In genomic region chr1:91559838-91560514, GRCh38 we compare ENCODE assay signal across 19 cellular contexts. TPM values are rescaled to one million over a fixed set of nuclear protein-coding genes. Genes with fewer than 3 reads are reported as not detected.
DNase-seq lines count a peak whose midpoint lies in the region; ATAC-seq and TF ChIP-seq lines count a peak whose summit lies in the region.
"Had no signal": no experiment of that assay in that cellular context is flagged by ENCODE, and none has a peak within 500 bp of the region (broad histone marks: within the 10 kb centered on the region; RNA-seq: fewer than 3 reads in every experiment).

No MANE protein-coding gene starts in this region.

- ATAC-seq in left colon, result peak; percentile 55
- no peak for ATAC-seq in GM18867 (IDR thresholded peaks at IDR 0.05; ENCODE audit: unreplicated experiment)

- CTCF ChIA-PET in activated naive CD4-positive, alpha-beta T cell treated with anti-CD3 and anti-CD28 coated beads, Interleukin-2, amount 10 ng/mL, durations not matched to agents 7 days and 5 days (lab: Charles Lee), result interaction anchor here (0.5 kb wide), 1 partner anchor 752 kb away, joined by 3 read pairs; no protein-coding TSS in a partner anchor
- CTCF ChIA-PET in activated CD4-positive, alpha-beta memory T cell treated with anti-CD3 and anti-CD28 coated beads, Interleukin-2, amount 10 ng/mL, durations not matched to agents 7 days and 5 days (lab: Charles Lee), result interaction anchor here (0.7 to 2.3 kb wide), 6 partner anchors 10 to 324 kb away, joined by 3 to 8 read pairs (median 3); no protein-coding TSS in a partner anchor

- H3K27ac Mint-ChIP-seq in activated naive CD4-positive, alpha-beta T cell treated with anti-CD3 and anti-CD28 coated beads, Interleukin-2, amount 10 ng/mL, durations not matched to agents 7 days and 5 days, result peak overlapping the region; percentile 93
- H3K27ac Mint-ChIP-seq in activated CD4-positive, alpha-beta memory T cell treated with anti-CD3 and anti-CD28 coated beads, Interleukin-2, amount 10 ng/mL, durations not matched to agents 7 days and 5 days, result peak overlapping the region; percentile 82
- no peak overlapping the region for H3K27ac Mint-ChIP-seq in osteocyte (ENCODE audit: unreplicated experiment)

- no peak for TF ChIP-seq CTCF in osteocyte (IDR thresholded peaks at IDR 0.05)

- peaks cover 10% of the 10 kb centered on the region for H3K9me3 Mint-ChIP-seq in activated naive CD4-positive, alpha-beta T cell treated with anti-CD3 and anti-CD28 coated beads, Interleukin-2, amount 10 ng/mL, durations not matched to agents 7 days and 5 days
- peaks cover 21% of the 10 kb centered on the region for H3K9me3 Mint-ChIP-seq in activated CD4-positive, alpha-beta memory T cell treated with anti-CD3 and anti-CD28 coated beads, Interleukin-2, amount 10 ng/mL, durations not matched to agents 7 days and 5 days
- H3K9me3 Mint-ChIP-seq in osteocyte (ENCODE audit: unreplicated experiment), result peaks cover 8% of the 10 kb centered on the region

- H3K27me3 Mint-ChIP-seq in activated naive CD4-positive, alpha-beta T cell treated with anti-CD3 and anti-CD28 coated beads, Interleukin-2, amount 10 ng/mL, durations not matched to agents 7 days and 5 days, result no peaks in the 10 kb centered on the region
- no peaks in the 10 kb centered on the region for H3K27me3 Mint-ChIP-seq in activated CD4-positive, alpha-beta memory T cell treated with anti-CD3 and anti-CD28 coated beads, Interleukin-2, amount 10 ng/mL, durations not matched to agents 7 days and 5 days
- H3K27me3 Mint-ChIP-seq in osteocyte (ENCODE audit: unreplicated experiment), result no peaks in the 10 kb centered on the region

- H3K4me1 Mint-ChIP-seq in activated naive CD4-positive, alpha-beta T cell treated with anti-CD3 and anti-CD28 coated beads, Interleukin-2, amount 10 ng/mL, durations not matched to agents 7 days and 5 days, result peaks cover 75% of the 10 kb centered on the region
- H3K4me1 Mint-ChIP-seq in activated CD4-positive, alpha-beta memory T cell treated with anti-CD3 and anti-CD28 coated beads, Interleukin-2, amount 10 ng/mL, durations not matched to agents 7 days and 5 days, result peaks cover 74% of the 10 kb centered on the region
- peaks cover 36% of the 10 kb centered on the region for H3K4me1 Mint-ChIP-seq in osteocyte (ENCODE audit: unreplicated experiment)

- peak; percentile 39 for DNase-seq in activated naive CD4-positive, alpha-beta T cell treated with anti-CD3 and anti-CD28 coated beads, Interleukin-2, amount 10 ng/mL, durations not matched to agents 7 days and 5 days
- no peak for DNase-seq in activated naive CD4-positive, alpha-beta T cell treated with anti-CD3 and anti-CD28 coated beads, Interleukin-2, amount 50 U/mL, for 16 hours
- no peak for DNase-seq in activated CD4-positive, alpha-beta memory T cell treated with anti-CD3 and anti-CD28 coated beads, Interleukin-2, amount 10 ng/mL, durations not matched to agents 7 days and 5 days
- no peak for DNase-seq in left colon
- DNase-seq in osteocyte (ENCODE audit: extremely low spot score, unreplicated experiment), result no peak
- no peak for DNase-seq in DMS53 (lab: John Stamatoyannopoulos, UW)
- DNase-seq in KG1 (lab: John Stamatoyannopoulos, UW), result no peak
- DNase-seq: activated CD4-positive, CD25-positive, alpha-beta regulatory T cell treated with anti-CD3 and anti-CD28 coated beads, Interleukin-2, amount 50 U/mL, for 72 hours; colonic mucosa; GF-D8; midbrain; MV-4-11; NCI-H2029 treated with DMSO at 0.1 percent for 48 hours; NCI-H524; SHP77 treated with DMSO at 0.1 percent for 48 hours; stimulated activated CD4-positive, alpha-beta T cell treated with anti-CD3 and anti-CD28 coated beads, Interleukin-15, amount 100 ng/mL, for 24 hours; stomach had no signal

- H3K36me3 Mint-ChIP-seq in activated naive CD4-positive, alpha-beta T cell treated with anti-CD3 and anti-CD28 coated beads, Interleukin-2, amount 10 ng/mL, durations not matched to agents 7 days and 5 days, result peaks cover 17% of the 10 kb centered on the region
- peaks cover 43% of the 10 kb centered on the region for H3K36me3 Mint-ChIP-seq in activated CD4-positive, alpha-beta memory T cell treated with anti-CD3 and anti-CD28 coated beads, Interleukin-2, amount 10 ng/mL, durations not matched to agents 7 days and 5 days (ENCODE audit: low read depth)
- no peaks in the 10 kb centered on the region for H3K36me3 Mint-ChIP-seq in osteocyte (ENCODE audit: unreplicated experiment)

- intact Hi-C loops in left colon (cut with DNase I, micrococcal nuclease), result no loop called here

- peak overlapping the region; percentile 1 for H3K4me3 Mint-ChIP-seq in activated naive CD4-positive, alpha-beta T cell treated with anti-CD3 and anti-CD28 coated beads, Interleukin-2, amount 10 ng/mL, durations not matched to agents 7 days and 5 days
- H3K4me3 Mint-ChIP-seq in activated CD4-positive, alpha-beta memory T cell treated with anti-CD3 and anti-CD28 coated beads, Interleukin-2, amount 10 ng/mL, durations not matched to agents 7 days and 5 days, result peak overlapping the region; percentile 29
- H3K4me3 Mint-ChIP-seq in osteocyte (ENCODE audit: unreplicated experiment), result no peak overlapping the region
- H3K4me3 Mint-ChIP-seq: IgD-negative memory B cell had no signal

- POLR2A ChIA-PET in activated CD4-positive, alpha-beta memory T cell treated with anti-CD3 and anti-CD28 coated beads, Interleukin-2, amount 10 ng/mL, durations not matched to agents 7 days and 5 days (lab: Charles Lee), result interaction anchor here (0.7 to 3.5 kb wide), 4 partner anchors 10 to 244 kb away, joined by 3 to 20 read pairs (median 4); no protein-coding TSS in a partner anchor

RNA-seq across cellular contexts. Expression of gene CDC7, which starts 59.3 kb away (rescaled TPM):
- 10 to 100 TPM; 26.7 to 28.1 TPM for total RNA-seq in activated CD4-positive, alpha-beta memory T cell treated with anti-CD3 and anti-CD28 coated beads, Interleukin-2, amount 10 ng/mL, durations not matched to agents 7 days and 5 days
- 1 to 10 TPM; 1.1 to 3.8 TPM for total RNA-seq in left colon
- 4.3 and 6.6 TPM in 2 replicates for total RNA-seq in osteocyte
